1 cellular context compared by ENCODE assay signal in the genomic region with DNA sequence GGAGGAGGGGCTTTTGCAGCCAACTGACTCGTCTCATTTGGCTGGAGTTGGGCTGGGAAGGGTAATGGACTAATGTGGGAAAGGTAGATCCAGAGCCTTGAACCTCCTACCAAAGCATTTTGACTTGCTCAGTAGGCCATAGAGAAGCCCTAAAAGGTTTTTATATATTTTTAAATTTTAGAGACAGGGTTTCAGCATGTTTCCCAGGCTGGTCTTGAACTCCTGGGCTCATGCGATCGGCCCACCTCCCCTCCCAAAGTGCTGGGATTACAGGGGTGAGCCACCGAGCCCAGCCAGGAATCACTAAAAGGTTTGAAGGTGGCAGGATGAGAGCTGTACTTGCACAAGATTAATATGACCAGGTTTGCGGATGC.
TF ChIP-seq lines count a peak whose summit lies in the region.

No MANE protein-coding gene starts in this region.

TF ChIP-seq in GM23338, 12 proteins besides CTCF, POLR2A, EP300 and RAD21:
- TF ChIP-seq, protein P1, sequence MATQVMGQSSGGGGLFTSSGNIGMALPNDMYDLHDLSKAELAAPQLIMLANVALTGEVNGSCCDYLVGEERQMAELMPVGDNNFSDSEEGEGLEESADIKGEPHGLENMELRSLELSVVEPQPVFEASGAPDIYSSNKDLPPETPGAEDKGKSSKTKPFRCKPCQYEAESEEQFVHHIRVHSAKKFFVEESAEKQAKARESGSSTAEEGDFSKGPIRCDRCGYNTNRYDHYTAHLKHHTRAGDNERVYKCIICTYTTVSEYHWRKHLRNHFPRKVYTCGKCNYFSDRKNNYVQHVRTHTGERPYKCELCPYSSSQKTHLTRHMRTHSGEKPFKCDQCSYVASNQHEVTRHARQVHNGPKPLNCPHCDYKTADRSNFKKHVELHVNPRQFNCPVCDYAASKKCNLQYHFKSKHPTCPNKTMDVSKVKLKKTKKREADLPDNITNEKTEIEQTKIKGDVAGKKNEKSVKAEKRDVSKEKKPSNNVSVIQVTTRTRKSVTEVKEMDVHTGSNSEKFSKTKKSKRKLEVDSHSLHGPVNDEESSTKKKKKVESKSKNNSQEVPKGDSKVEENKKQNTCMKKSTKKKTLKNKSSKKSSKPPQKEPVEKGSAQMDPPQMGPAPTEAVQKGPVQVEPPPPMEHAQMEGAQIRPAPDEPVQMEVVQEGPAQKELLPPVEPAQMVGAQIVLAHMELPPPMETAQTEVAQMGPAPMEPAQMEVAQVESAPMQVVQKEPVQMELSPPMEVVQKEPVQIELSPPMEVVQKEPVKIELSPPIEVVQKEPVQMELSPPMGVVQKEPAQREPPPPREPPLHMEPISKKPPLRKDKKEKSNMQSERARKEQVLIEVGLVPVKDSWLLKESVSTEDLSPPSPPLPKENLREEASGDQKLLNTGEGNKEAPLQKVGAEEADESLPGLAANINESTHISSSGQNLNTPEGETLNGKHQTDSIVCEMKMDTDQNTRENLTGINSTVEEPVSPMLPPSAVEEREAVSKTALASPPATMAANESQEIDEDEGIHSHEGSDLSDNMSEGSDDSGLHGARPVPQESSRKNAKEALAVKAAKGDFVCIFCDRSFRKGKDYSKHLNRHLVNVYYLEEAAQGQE (IDR thresholded peaks at IDR 0.05; ENCODE audit: unreplicated experiment): no peak
- TF ChIP-seq, protein P2, sequence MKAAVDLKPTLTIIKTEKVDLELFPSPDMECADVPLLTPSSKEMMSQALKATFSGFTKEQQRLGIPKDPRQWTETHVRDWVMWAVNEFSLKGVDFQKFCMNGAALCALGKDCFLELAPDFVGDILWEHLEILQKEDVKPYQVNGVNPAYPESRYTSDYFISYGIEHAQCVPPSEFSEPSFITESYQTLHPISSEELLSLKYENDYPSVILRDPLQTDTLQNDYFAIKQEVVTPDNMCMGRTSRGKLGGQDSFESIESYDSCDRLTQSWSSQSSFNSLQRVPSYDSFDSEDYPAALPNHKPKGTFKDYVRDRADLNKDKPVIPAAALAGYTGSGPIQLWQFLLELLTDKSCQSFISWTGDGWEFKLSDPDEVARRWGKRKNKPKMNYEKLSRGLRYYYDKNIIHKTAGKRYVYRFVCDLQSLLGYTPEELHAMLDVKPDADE (IDR thresholded peaks at IDR 0.05): no peak
- TF ChIP-seq EZH2 (IDR thresholded peaks at IDR 0.05; ENCODE audit: low read depth, unreplicated experiment): no peak
- TF ChIP-seq STAT1 (IDR thresholded peaks at IDR 0.05; ENCODE audit: unreplicated experiment): no peak
- no peak for TF ChIP-seq JUNB (IDR thresholded peaks at IDR 0.05; ENCODE audit: unreplicated experiment)
- TF ChIP-seq ZNF331 (CRISPR knock-in tag; IDR thresholded peaks at IDR 0.05; ENCODE audit: low read depth): no peak
- TF ChIP-seq ZNF114 (CRISPR knock-in tag; IDR thresholded peaks at IDR 0.05): no peak
- TF ChIP-seq, protein P3, sequence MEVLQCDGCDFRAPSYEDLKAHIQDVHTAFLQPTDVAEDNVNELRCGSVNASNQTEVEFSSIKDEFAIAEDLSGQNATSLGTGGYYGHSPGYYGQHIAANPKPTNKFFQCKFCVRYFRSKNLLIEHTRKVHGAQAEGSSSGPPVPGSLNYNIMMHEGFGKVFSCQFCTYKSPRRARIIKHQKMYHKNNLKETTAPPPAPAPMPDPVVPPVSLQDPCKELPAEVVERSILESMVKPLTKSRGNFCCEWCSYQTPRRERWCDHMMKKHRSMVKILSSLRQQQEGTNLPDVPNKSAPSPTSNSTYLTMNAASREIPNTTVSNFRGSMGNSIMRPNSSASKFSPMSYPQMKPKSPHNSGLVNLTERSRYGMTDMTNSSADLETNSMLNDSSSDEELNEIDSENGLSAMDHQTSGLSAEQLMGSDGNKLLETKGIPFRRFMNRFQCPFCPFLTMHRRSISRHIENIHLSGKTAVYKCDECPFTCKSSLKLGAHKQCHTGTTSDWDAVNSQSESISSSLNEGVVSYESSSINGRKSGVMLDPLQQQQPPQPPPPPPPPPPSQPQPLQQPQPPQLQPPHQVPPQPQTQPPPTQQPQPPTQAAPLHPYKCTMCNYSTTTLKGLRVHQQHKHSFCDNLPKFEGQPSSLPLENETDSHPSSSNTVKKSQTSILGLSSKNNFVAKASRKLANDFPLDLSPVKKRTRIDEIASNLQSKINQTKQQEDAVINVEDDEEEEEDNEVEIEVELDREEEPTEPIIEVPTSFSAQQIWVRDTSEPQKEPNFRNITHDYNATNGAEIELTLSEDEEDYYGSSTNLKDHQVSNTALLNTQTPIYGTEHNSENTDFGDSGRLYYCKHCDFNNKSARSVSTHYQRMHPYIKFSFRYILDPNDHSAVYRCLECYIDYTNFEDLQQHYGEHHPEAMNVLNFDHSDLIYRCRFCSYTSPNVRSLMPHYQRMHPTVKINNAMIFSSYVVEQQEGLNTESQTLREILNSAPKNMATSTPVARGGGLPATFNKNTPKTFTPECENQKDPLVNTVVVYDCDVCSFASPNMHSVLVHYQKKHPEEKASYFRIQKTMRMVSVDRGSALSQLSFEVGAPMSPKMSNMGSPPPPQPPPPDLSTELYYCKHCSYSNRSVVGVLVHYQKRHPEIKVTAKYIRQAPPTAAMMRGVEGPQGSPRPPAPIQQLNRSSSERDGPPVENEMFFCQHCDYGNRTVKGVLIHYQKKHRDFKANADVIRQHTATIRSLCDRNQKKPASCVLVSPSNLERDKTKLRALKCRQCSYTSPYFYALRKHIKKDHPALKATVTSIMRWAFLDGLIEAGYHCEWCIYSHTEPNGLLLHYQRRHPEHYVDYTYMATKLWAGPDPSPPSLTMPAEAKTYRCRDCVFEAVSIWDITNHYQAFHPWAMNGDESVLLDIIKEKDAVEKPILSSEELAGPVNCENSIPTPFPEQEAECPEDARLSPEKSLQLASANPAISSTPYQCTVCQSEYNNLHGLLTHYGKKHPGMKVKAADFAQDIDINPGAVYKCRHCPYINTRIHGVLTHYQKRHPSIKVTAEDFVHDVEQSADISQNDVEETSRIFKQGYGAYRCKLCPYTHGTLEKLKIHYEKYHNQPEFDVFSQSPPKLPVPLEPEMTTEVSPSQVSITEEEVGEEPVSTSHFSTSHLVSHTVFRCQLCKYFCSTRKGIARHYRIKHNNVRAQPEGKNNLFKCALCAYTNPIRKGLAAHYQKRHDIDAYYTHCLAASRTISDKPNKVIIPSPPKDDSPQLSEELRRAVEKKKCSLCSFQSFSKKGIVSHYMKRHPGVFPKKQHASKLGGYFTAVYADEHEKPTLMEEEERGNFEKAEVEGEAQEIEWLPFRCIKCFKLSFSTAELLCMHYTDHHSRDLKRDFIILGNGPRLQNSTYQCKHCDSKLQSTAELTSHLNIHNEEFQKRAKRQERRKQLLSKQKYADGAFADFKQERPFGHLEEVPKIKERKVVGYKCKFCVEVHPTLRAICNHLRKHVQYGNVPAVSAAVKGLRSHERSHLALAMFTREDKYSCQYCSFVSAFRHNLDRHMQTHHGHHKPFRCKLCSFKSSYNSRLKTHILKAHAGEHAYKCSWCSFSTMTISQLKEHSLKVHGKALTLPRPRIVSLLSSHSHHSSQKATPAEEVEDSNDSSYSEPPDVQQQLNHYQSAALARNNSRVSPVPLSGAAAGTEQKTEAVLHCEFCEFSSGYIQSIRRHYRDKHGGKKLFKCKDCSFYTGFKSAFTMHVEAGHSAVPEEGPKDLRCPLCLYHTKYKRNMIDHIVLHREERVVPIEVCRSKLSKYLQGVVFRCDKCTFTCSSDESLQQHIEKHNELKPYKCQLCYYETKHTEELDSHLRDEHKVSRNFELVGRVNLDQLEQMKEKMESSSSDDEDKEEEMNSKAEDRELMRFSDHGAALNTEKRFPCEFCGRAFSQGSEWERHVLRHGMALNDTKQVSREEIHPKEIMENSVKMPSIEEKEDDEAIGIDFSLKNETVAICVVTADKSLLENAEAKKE (CRISPR knock-in tag; IDR thresholded peaks at IDR 0.05): no peak
- no peak for TF ChIP-seq EZH2phosphoT487 (IDR thresholded peaks at IDR 0.05; ENCODE audit: unreplicated experiment)
- no peak for TF ChIP-seq NANOG (IDR thresholded peaks at IDR 0.05; ENCODE audit: borderline replicate concordance)
- TF ChIP-seq CREB1 (CRISPR knock-in tag; IDR thresholded peaks at IDR 0.05; ENCODE audit: low read depth): no peak
- no peak for TF ChIP-seq POLR2AphosphoS5 (IDR thresholded peaks at IDR 0.05; ENCODE audit: low read depth)
TF ChIP-seq in GM23338: peak in this region for 0.
